Comparison of ENCODE assay signal across 8 cellular contexts in genomic region chr19:1094978-1095701, GRCh38. TPM values are rescaled to one million over a fixed set of nuclear protein-coding genes. Genes with fewer than 3 reads are reported as not detected.
DNase-seq lines count a peak whose midpoint lies in the region; ATAC-seq, FAIRE-seq and TF ChIP-seq lines count a peak whose summit lies in the region.

Gene POLR2E (minus strand): TSS chr19:1095375. CDS start chr19:1095315, 60 bp downstream.

- peak within 1 kb of the TSS; percentile 87 for H3K9ac ChIP-seq in iPS-20b (ENCODE audit: low read depth, low read length)

- no peaks in the 10 kb centered on the region for H3K9me3 ChIP-seq in breast epithelium
- H3K9me3 ChIP-seq in iPS-20b (ENCODE audit: insufficient read depth, low read depth, low read length) = no peaks in the 10 kb centered on the region

- peak within 1 kb of the TSS; percentile 75 to 100 (median 99) for H3K4me3 ChIP-seq in breast epithelium
- peak within 1 kb of the TSS; percentile 92 for H3K4me3 ChIP-seq in iPS-20b (ENCODE audit: low read length)
- H3K4me3 ChIP-seq in skin epidermis = peak within 1 kb of the TSS; percentile 88 to 99 (median 93)

- TF ChIP-seq POLR2A in breast epithelium (IDR thresholded peaks at IDR 0.05) = peak; percentile 86

- peak; percentile 94 for FAIRE-seq in A204.1 (lab: Jason Lieb, UNC)

- H3K27ac ChIP-seq in VCaP (peak within 1 kb of the TSS; percentile 83), breast epithelium (peak within 1 kb of the TSS; percentile 41 to 44), iPS-20b (ENCODE audit: low read length) (no peak within 1 kb of the TSS), skin epidermis (peak within 1 kb of the TSS; percentile 52 to 96 (median 91))

- H3K36me3 ChIP-seq in breast epithelium = no peaks in the 10 kb centered on the region
- H3K36me3 ChIP-seq in iPS-20b (ENCODE audit: insufficient read depth, low read depth, low read length) = peaks cover 30% of the 10 kb centered on the region

- intact Hi-C loops in breast epithelium (cut with DNase I; ENCODE audit: low total_unique reads) = no loop called here

- DNase-seq in NCI-H2171 treated with DMSO at 0.1 percent for 48 hours (lab: John Stamatoyannopoulos, UW) (peak; percentile 96), breast epithelium (ENCODE audit: low spot score in 2 of 2) (peak; percentile 99)

- H3K4me1 ChIP-seq in breast epithelium (peaks cover 20 to 25% of the 10 kb centered on the region in 2 donors), iPS-20b (ENCODE audit: insufficient read depth, low read length) (no peaks in the 10 kb centered on the region)

- TF ChIP-seq CTCF in VCaP (conservative IDR thresholded peaks at IDR 0.05) (no peak), breast epithelium (IDR thresholded peaks at IDR 0.05) (no peak)

- ATAC-seq in GM18858 (IDR thresholded peaks at IDR 0.05; ENCODE audit: unreplicated experiment) (peak; percentile 73), HG03097 (IDR thresholded peaks at IDR 0.05; ENCODE audit: low FRiP score, unreplicated experiment) (peak; percentile 93)

- H3K27me3 ChIP-seq in breast epithelium (no peaks in the 10 kb centered on the region), iPS-20b (ENCODE audit: insufficient read depth, low read length) (no peaks in the 10 kb centered on the region)

RNA-seq across cellular contexts. Expression of gene POLR2E, which starts in this region (rescaled TPM):
- 100 to 1,000 TPM in 1 of 3 donors, 10 to 100 TPM in 2; 65.9 to 175 (median 89.1) TPM for total RNA-seq in breast epithelium
